25 cellular contexts compared by ENCODE assay signal in the genomic region with DNA sequence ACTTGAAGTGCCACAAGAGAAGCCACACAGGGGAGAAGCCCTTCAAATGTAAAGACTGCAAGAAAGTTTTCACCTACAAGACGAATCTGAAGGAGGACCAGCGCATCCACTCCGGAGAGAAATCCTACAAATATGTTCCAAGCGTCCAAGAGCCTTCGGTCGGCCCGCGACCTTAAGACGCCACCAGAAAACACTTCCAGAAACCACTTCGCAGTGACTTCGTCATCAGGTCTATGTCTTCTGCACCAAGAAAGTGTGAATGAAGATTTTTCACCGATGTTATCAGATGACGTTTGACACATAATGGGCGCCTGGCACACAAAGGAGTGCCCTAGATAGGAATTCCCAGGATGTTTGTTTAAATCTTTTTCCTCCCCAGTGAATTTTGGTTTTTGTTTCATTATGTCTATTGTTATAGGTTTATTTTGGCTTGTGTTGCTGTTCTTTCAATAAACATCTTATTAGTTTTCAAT. TPM values are rescaled to one million over a fixed set of nuclear protein-coding genes. Genes with fewer than 3 reads are reported as not detected.
"Had no signal": no experiment of that assay in that cellular context is flagged by ENCODE, and none has a peak within 500 bp of the region (broad histone marks: within the 10 kb centered on the region; RNA-seq: fewer than 3 reads in every experiment).

No MANE protein-coding gene starts in this region.

- H3K36me3 ChIP-seq: esophagus muscularis mucosa, heart right ventricle, left lung, right atrium auricular region, stomach, tibial artery had no signal

- H3K4me3 ChIP-seq: esophagus muscularis mucosa, heart right ventricle, left lung, lung, mucosa of descending colon, right atrium auricular region, smooth muscle cell, stomach, tibial artery had no signal

- H3K4me3 Mint-ChIP-seq: activated CD4-positive, alpha-beta memory T cell treated with anti-CD3 and anti-CD28 coated beads, Interleukin-2, amount 10 ng/mL, durations not matched to agents 7 days and 5 days; activated naive CD8-positive, alpha-beta T cell treated with anti-CD3 and anti-CD28 coated beads for 36 hours; activated T-cell treated with anti-CD3 and anti-CD28 coated beads, Interleukin-2, amount 50 U/mL, for 4 hours; endodermal cell; stimulated activated naive B cell treated with anti-CD40 and anti-IgM and Interleukin-4, amounts not matched to agents 10 μg/mL and 1 μg/mL and 100 μg/mL, for 72 hours had no signal

- H3K27me3 ChIP-seq: esophagus muscularis mucosa, heart right ventricle, left lung, right atrium auricular region, stomach had no signal

- H3K27ac ChIP-seq: esophagus muscularis mucosa, foreskin keratinocyte, heart right ventricle, left lung, parathyroid adenoma, right atrium auricular region, stomach, tibial artery had no signal

- H3K4me1 Mint-ChIP-seq: endodermal cell had no signal

- ATAC-seq: foreskin keratinocyte; heart right ventricle; left lung; stimulated activated naive B cell treated with anti-CD40 and anti-IgM and Interleukin-4, amounts not matched to agents 10 μg/mL and 1 μg/mL and 100 μg/mL, for 72 hours had no signal

- H3K27ac Mint-ChIP-seq: activated CD4-positive, alpha-beta memory T cell treated with anti-CD3 and anti-CD28 coated beads, Interleukin-2, amount 10 ng/mL, durations not matched to agents 7 days and 5 days; endodermal cell; stimulated activated naive B cell treated with anti-CD40 and anti-IgM and Interleukin-4, amounts not matched to agents 10 μg/mL and 1 μg/mL and 100 μg/mL, for 72 hours had no signal

- H3K9me3 Mint-ChIP-seq: activated CD4-positive, alpha-beta memory T cell treated with anti-CD3 and anti-CD28 coated beads, Interleukin-2, amount 10 ng/mL, durations not matched to agents 7 days and 5 days; activated naive CD8-positive, alpha-beta T cell treated with anti-CD3 and anti-CD28 coated beads for 36 hours; activated T-cell treated with anti-CD3 and anti-CD28 coated beads, Interleukin-2, amount 50 U/mL, for 4 hours; endodermal cell had no signal

- H3K9me3 ChIP-seq: esophagus muscularis mucosa, heart right ventricle, left lung, mucosa of descending colon, right atrium auricular region, stomach, tibial artery had no signal

- H3K4me1 ChIP-seq: esophagus muscularis mucosa, foreskin keratinocyte, heart right ventricle, parathyroid adenoma, right atrium auricular region, tibial artery had no signal

- H3K36me3 Mint-ChIP-seq: activated naive CD8-positive, alpha-beta T cell treated with anti-CD3 and anti-CD28 coated beads for 36 hours; stimulated activated naive B cell treated with anti-CD40 and anti-IgM and Interleukin-4, amounts not matched to agents 10 μg/mL and 1 μg/mL and 100 μg/mL, for 72 hours had no signal

- DNase-seq: activated CD8-positive, alpha-beta memory T cell treated with anti-CD3 and anti-CD28 coated beads, Interleukin-2, amount 50 U/mL, for 48 hours; activated naive CD4-positive, alpha-beta T cell treated with Interleukin-2 at 50 U/mL for 16 hours; activated naive CD8-positive, alpha-beta T cell treated with anti-CD3 and anti-CD28 coated beads for 36 hours; activated T-cell treated with anti-CD3 and anti-CD28 coated beads, Interleukin-2, amount 50 U/mL, for 4 hours; amygdala; caudate nucleus; endodermal cell; foreskin keratinocyte; heart right ventricle; kidney glomerular epithelial cell; left lung; mucosa of descending colon; occipital lobe; stimulated activated CD4-positive, alpha-beta T cell treated with anti-CD3 and anti-CD28 coated beads, Interleukin-1b, Interleukin-23, amount 100 ng/mL, for 48 hours; stimulated activated CD8-positive, alpha-beta memory T cell treated with anti-CD3 and anti-CD28 coated beads, Interleukin-4, amount 100 ng/mL, for 48 hours; stimulated activated naive B cell treated with anti-CD40 and anti-IgM and Interleukin-4, amounts not matched to agents 10 μg/mL and 1 μg/mL and 100 μg/mL, for 72 hours; stomach; tibial artery had no signal

RNA-seq across cellular contexts. Expression of gene ARPIN, which starts 24.1 kb away (rescaled TPM):
- total RNA-seq: activated CD4-positive, alpha-beta memory T cell treated with anti-CD3 and anti-CD28 coated beads, Interleukin-2, amount 10 ng/mL, durations not matched to agents 7 days and 5 days; activated naive CD8-positive, alpha-beta T cell treated with anti-CD3 and anti-CD28 coated beads for 36 hours; T-helper 2 cell treated with Interferon-gamma antibody and Interleukin-4, amounts not matched to agents 100 ng/mL and 5 ng/mL, for 36 hours had no signal
